1 cellular context compared by ENCODE assay signal in the genomic region with DNA sequence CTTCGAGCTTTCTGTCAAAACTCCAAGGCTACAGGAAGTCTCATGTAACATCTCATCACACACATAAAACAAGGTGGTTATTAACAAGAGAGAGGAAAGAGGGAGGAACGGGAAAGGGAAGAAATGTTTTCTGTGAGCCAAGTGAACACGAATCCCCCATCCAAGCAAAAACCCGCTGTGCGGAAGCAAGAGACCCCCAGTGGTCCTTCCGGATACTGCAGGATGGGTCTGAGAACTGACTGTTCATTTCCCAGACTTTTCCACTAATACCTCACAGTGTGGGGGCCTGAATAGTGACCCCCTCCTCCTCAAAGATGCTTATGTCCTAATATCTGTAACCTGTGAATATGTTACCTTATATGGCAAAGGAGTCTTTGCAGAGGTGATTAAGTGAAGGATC.
TF ChIP-seq lines count a peak whose summit lies in the region.

No MANE protein-coding gene starts in this region.

TF ChIP-seq in H1, 55 proteins besides CTCF, POLR2A, EP300 and RAD21:
- TF ChIP-seq SIX5 (IDR thresholded peaks at IDR 0.05; ENCODE audit: low read depth, low read length) (no peak), POLR2AphosphoS5 (IDR thresholded peaks at IDR 0.05; ENCODE audit: low read depth, low read length) (no peak), EZH2 (IDR thresholded peaks at IDR 0.05; ENCODE audit: low read depth, low read length, severe bottlenecking) (no peak), CHD1 (IDR thresholded peaks at IDR 0.05; ENCODE audit: low read depth, low read length) (no peak), KDM1A (IDR thresholded peaks at IDR 0.05; ENCODE audit: borderline replicate concordance, low read length) (no peak), TEAD4 (IDR thresholded peaks at IDR 0.05; ENCODE audit: low read depth, low read length) (no peak), BRCA1 (IDR thresholded peaks at IDR 0.05; ENCODE audit: low read depth, low read length) (no peak), SUZ12 (IDR thresholded peaks at IDR 0.05; ENCODE audit: low read length) (no peak), ZNF274 (IDR thresholded peaks at IDR 0.05; ENCODE audit: borderline replicate concordance, extremely low read depth, low read length) (no peak), USF2 (IDR thresholded peaks at IDR 0.05; ENCODE audit: low read length) (no peak), CTBP2 (IDR thresholded peaks at IDR 0.05; ENCODE audit: borderline replicate concordance, insufficient read depth, insufficient read length, low read length) (no peak), SRF (IDR thresholded peaks at IDR 0.05; ENCODE audit: low read depth, low read length) (no peak), TAF7 (optimal IDR thresholded peaks at IDR 0.05; ENCODE audit: borderline replicate concordance, low read depth, low read length) (no peak), MAFK (IDR thresholded peaks at IDR 0.05; ENCODE audit: low read depth, low read length) (no peak)
- TF ChIP-seq, protein P1, sequence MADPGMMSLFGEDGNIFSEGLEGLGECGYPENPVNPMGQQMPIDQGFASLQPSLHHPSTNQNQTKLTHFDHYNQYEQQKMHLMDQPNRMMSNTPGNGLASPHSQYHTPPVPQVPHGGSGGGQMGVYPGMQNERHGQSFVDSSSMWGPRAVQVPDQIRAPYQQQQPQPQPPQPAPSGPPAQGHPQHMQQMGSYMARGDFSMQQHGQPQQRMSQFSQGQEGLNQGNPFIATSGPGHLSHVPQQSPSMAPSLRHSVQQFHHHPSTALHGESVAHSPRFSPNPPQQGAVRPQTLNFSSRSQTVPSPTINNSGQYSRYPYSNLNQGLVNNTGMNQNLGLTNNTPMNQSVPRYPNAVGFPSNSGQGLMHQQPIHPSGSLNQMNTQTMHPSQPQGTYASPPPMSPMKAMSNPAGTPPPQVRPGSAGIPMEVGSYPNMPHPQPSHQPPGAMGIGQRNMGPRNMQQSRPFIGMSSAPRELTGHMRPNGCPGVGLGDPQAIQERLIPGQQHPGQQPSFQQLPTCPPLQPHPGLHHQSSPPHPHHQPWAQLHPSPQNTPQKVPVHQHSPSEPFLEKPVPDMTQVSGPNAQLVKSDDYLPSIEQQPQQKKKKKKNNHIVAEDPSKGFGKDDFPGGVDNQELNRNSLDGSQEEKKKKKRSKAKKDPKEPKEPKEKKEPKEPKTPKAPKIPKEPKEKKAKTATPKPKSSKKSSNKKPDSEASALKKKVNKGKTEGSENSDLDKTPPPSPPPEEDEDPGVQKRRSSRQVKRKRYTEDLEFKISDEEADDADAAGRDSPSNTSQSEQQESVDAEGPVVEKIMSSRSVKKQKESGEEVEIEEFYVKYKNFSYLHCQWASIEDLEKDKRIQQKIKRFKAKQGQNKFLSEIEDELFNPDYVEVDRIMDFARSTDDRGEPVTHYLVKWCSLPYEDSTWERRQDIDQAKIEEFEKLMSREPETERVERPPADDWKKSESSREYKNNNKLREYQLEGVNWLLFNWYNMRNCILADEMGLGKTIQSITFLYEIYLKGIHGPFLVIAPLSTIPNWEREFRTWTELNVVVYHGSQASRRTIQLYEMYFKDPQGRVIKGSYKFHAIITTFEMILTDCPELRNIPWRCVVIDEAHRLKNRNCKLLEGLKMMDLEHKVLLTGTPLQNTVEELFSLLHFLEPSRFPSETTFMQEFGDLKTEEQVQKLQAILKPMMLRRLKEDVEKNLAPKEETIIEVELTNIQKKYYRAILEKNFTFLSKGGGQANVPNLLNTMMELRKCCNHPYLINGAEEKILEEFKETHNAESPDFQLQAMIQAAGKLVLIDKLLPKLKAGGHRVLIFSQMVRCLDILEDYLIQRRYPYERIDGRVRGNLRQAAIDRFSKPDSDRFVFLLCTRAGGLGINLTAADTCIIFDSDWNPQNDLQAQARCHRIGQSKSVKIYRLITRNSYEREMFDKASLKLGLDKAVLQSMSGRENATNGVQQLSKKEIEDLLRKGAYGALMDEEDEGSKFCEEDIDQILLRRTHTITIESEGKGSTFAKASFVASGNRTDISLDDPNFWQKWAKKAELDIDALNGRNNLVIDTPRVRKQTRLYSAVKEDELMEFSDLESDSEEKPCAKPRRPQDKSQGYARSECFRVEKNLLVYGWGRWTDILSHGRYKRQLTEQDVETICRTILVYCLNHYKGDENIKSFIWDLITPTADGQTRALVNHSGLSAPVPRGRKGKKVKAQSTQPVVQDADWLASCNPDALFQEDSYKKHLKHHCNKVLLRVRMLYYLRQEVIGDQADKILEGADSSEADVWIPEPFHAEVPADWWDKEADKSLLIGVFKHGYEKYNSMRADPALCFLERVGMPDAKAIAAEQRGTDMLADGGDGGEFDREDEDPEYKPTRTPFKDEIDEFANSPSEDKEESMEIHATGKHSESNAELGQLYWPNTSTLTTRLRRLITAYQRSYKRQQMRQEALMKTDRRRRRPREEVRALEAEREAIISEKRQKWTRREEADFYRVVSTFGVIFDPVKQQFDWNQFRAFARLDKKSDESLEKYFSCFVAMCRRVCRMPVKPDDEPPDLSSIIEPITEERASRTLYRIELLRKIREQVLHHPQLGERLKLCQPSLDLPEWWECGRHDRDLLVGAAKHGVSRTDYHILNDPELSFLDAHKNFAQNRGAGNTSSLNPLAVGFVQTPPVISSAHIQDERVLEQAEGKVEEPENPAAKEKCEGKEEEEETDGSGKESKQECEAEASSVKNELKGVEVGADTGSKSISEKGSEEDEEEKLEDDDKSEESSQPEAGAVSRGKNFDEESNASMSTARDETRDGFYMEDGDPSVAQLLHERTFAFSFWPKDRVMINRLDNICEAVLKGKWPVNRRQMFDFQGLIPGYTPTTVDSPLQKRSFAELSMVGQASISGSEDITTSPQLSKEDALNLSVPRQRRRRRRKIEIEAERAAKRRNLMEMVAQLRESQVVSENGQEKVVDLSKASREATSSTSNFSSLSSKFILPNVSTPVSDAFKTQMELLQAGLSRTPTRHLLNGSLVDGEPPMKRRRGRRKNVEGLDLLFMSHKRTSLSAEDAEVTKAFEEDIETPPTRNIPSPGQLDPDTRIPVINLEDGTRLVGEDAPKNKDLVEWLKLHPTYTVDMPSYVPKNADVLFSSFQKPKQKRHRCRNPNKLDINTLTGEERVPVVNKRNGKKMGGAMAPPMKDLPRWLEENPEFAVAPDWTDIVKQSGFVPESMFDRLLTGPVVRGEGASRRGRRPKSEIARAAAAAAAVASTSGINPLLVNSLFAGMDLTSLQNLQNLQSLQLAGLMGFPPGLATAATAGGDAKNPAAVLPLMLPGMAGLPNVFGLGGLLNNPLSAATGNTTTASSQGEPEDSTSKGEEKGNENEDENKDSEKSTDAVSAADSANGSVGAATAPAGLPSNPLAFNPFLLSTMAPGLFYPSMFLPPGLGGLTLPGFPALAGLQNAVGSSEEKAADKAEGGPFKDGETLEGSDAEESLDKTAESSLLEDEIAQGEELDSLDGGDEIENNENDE (IDR thresholded peaks at IDR 0.05; ENCODE audit: insufficient replicate concordance, low read length) = no peak
